In genomic region chr2:224948859-224949258, GRCh38 we compare ENCODE assay signal across 10 cellular contexts.
A peak's percentile ranks its signal among the peaks of the same experiment; 100 is the strongest.
DNase-seq lines count a peak whose midpoint lies in the region; ATAC-seq and TF ChIP-seq lines count a peak whose summit lies in the region.
"Had no signal": no experiment of that assay in that cellular context is flagged by ENCODE, and none has a peak within 500 bp of the region (broad histone marks: within the 10 kb centered on the region; RNA-seq: fewer than 3 reads in every experiment).

No MANE protein-coding gene starts in this region.

- TF ChIP-seq CTCF in Panc1 (IDR thresholded peaks at IDR 0.05) = 0 out of 2 replicates have a peak, but pooled peaks have one; percentile 6
- no peak for TF ChIP-seq CTCF in sigmoid colon (IDR thresholded peaks at IDR 0.05)

- TF ChIP-seq POLR2A in sigmoid colon (IDR thresholded peaks at IDR 0.05) = no peak

- H3K4me1 Mint-ChIP-seq in activated naive CD4-positive, alpha-beta T cell treated with anti-CD3 and anti-CD28 coated beads for 36 hours (ENCODE audit: low read depth) = peaks cover 66% of the 10 kb centered on the region
- peaks cover 72% of the 10 kb centered on the region for H3K4me1 Mint-ChIP-seq in stimulated activated effector memory CD8-positive, alpha-beta T cell treated with anti-CD3 and anti-CD28 coated beads, Interleukin-12 subunit alpha, Interleukin-12 subunit beta, amount 100 ng/mL, for 72 hours

- H3K4me3 Mint-ChIP-seq in activated naive CD4-positive, alpha-beta T cell treated with anti-CD3 and anti-CD28 coated beads for 36 hours = no peak overlapping the region
- H3K4me3 Mint-ChIP-seq in stimulated activated effector memory CD8-positive, alpha-beta T cell treated with anti-CD3 and anti-CD28 coated beads, Interleukin-12 subunit alpha, Interleukin-12 subunit beta, amount 100 ng/mL, for 72 hours = no peak overlapping the region

- no TSS peak for BruUV-seq in Panc1 (replicated peaks; lab: Mats Ljungman, UMichigan)

- POLR2A ChIA-PET in Panc1 (lab: Charles Lee) = no interaction called here

- CTCF ChIA-PET in activated naive CD4-positive, alpha-beta T cell treated with anti-CD3 and anti-CD28 coated beads for 36 hours (lab: Charles Lee) = interaction anchor here (0.7 to 10.0 kb wide), 3 partner anchors 21 to 53 kb away, joined by 3 to 66 read pairs (median 34); no protein-coding TSS in a partner anchor
- CTCF ChIA-PET in Panc1 (lab: Charles Lee) = no interaction called here

- H3K36me3 Mint-ChIP-seq in activated naive CD4-positive, alpha-beta T cell treated with anti-CD3 and anti-CD28 coated beads for 36 hours (ENCODE audit: low read depth) = peaks cover 24% of the 10 kb centered on the region
- peaks cover 33% of the 10 kb centered on the region for H3K36me3 Mint-ChIP-seq in stimulated activated effector memory CD8-positive, alpha-beta T cell treated with anti-CD3 and anti-CD28 coated beads, Interleukin-12 subunit alpha, Interleukin-12 subunit beta, amount 100 ng/mL, for 72 hours

- H3K27ac Mint-ChIP-seq in activated naive CD4-positive, alpha-beta T cell treated with anti-CD3 and anti-CD28 coated beads for 36 hours = peak overlapping the region; percentile 76
- H3K27ac Mint-ChIP-seq in stimulated activated effector memory CD8-positive, alpha-beta T cell treated with anti-CD3 and anti-CD28 coated beads, Interleukin-12 subunit alpha, Interleukin-12 subunit beta, amount 100 ng/mL, for 72 hours = peak overlapping the region; percentile 44

- no peak for DNase-seq in activated naive CD4-positive, alpha-beta T cell treated with anti-CD3 and anti-CD28 coated beads for 36 hours
- no peak for DNase-seq in activated naive CD4-positive, alpha-beta T cell treated with anti-CD3 and anti-CD28 coated beads, Interleukin-2, amount 50 U/mL, for 16 hours
- DNase-seq in Panc1 (ENCODE audit: low read depth, low spot score) (no peak), dermis blood vessel endothelial cell (peak; percentile 86), sigmoid colon (no peak)
- no peak for DNase-seq in stimulated activated effector memory CD8-positive, alpha-beta T cell treated with anti-CD3 and anti-CD28 coated beads, Interleukin-12 subunit alpha, Interleukin-12 subunit beta, amount 100 ng/mL, for 72 hours (ENCODE audit: low spot score in 2 of 2)
- DNase-seq: KG1 had no signal

- ATAC-seq in Panc1 (no peak), GM18861 (IDR thresholded peaks at IDR 0.05; ENCODE audit: unreplicated experiment) (no peak), HG03521 (IDR thresholded peaks at IDR 0.05; ENCODE audit: unreplicated experiment) (no peak)
- ATAC-seq in stimulated activated effector memory CD8-positive, alpha-beta T cell treated with anti-CD3 and anti-CD28 coated beads, Interleukin-12 subunit alpha, Interleukin-12 subunit beta, amount 100 ng/mL, for 72 hours = no peak

- H3K36me3 ChIP-seq in Panc1 (ENCODE audit: control insufficient read depth, insufficient read depth, low read length) = no peaks in the 10 kb centered on the region
- H3K36me3 ChIP-seq in sigmoid colon = no peaks in the 10 kb centered on the region
- H3K36me3 ChIP-seq: upper lobe of left lung had no signal

- no peaks in the 10 kb centered on the region for H3K9me3 Mint-ChIP-seq in activated naive CD4-positive, alpha-beta T cell treated with anti-CD3 and anti-CD28 coated beads for 36 hours
- H3K9me3 Mint-ChIP-seq in stimulated activated effector memory CD8-positive, alpha-beta T cell treated with anti-CD3 and anti-CD28 coated beads, Interleukin-12 subunit alpha, Interleukin-12 subunit beta, amount 100 ng/mL, for 72 hours = peaks cover 3% of the 10 kb centered on the region

- no peak for TF ChIP-seq EP300 in sigmoid colon (IDR thresholded peaks at IDR 0.05)

- no peaks in the 10 kb centered on the region for H3K27me3 Mint-ChIP-seq in activated naive CD4-positive, alpha-beta T cell treated with anti-CD3 and anti-CD28 coated beads for 36 hours (ENCODE audit: low read depth)

- in situ Hi-C loops in Panc1 (cut with HindIII; ENCODE audit: low pct_unique_long_range_greater_than_20kb, low sequenced_read_pairs) = no loop called here

- H3K9me3 ChIP-seq in Panc1 (ENCODE audit: control insufficient read depth, insufficient read depth, low read depth, low read length) = no peaks in the 10 kb centered on the region
- no peaks in the 10 kb centered on the region for H3K9me3 ChIP-seq in sigmoid colon
- H3K9me3 ChIP-seq: upper lobe of left lung had no signal

- H3K4me3 ChIP-seq in Panc1 (ENCODE audit: low read depth in 2 of 2, low read length in 2 of 2) = no peak overlapping the region
- no peak overlapping the region for H3K4me3 ChIP-seq in sigmoid colon
- H3K4me3 ChIP-seq: upper lobe of left lung had no signal

- no peaks in the 10 kb centered on the region for H3K4me1 ChIP-seq in Panc1 (ENCODE audit: control insufficient read depth, insufficient read depth, low read length)
- no peaks in the 10 kb centered on the region for H3K4me1 ChIP-seq in sigmoid colon

- H3K27ac ChIP-seq in Panc1 (ENCODE audit: low read length) (no peak overlapping the region), sigmoid colon (no peak overlapping the region)

- no peaks in the 10 kb centered on the region for H3K27me3 ChIP-seq in Panc1 (ENCODE audit: control insufficient read depth, insufficient read depth, low read length)
- H3K27me3 ChIP-seq in sigmoid colon = no peaks in the 10 kb centered on the region
- H3K27me3 ChIP-seq: upper lobe of left lung had no signal

- WGBS in sigmoid colon, 2 donors = 62 to 82% methylated on average over 4 of the region's 4 CpGs

- intact Hi-C loops in activated naive CD4-positive, alpha-beta T cell treated with anti-CD3 and anti-CD28 coated beads for 36 hours (cut with micrococcal nuclease) = loop anchor here (5.0 kb wide), 1 partner anchor 1007 kb away; no protein-coding TSS in a partner anchor
- intact Hi-C loops in Panc1 (cut with micrococcal nuclease; ENCODE audit: unreplicated experiment) = no loop called here
- intact Hi-C loops in sigmoid colon (cut with DNase I) = no loop called here
